In the genomic region with DNA sequence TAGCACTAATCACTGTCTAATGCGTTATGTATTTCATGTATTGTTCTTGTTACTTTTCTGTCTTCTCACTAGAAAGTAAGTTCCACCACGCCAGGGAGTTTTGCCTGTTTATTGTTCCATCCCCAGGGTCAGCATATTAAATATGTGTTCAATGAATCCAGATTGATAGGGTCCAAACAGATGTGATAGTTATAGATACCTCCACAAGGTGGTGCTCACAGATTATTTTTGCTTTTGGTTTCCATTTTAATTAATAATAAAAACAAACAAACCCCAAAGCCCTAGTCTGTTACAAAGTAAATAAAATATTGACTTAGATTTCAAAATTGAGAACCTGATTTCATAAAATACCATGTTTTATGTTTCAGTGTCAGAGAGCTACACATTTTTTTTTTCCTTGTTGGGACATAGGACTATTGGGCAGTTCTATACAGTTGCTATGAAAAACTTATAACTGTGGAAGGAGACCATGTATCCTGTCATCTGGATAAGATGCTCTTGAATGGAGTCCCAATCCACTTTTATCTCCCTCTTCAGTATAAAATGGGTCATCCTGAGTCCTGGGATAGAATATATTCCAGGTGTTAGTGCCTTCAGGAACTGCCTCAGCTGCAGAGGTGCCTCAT, we compare ENCODE assay signal across 9 cellular contexts. TPM values are rescaled to one million over a fixed set of nuclear protein-coding genes. Genes with fewer than 3 reads are reported as not detected.
A peak's percentile ranks its signal among the peaks of the same experiment; 100 is the strongest.
DNase-seq lines count a peak whose midpoint lies in the region; ATAC-seq and TF ChIP-seq lines count a peak whose summit lies in the region.
"Had no signal": no experiment of that assay in that cellular context is flagged by ENCODE, and none has a peak within 500 bp of the region (broad histone marks: within the 10 kb centered on the region; RNA-seq: fewer than 3 reads in every experiment).

No MANE protein-coding gene starts in this region.

- no peaks in the 10 kb centered on the region for H3K36me3 Mint-ChIP-seq in activated naive CD8-positive, alpha-beta T cell treated with anti-CD3 and anti-CD28 coated beads for 36 hours

- ATAC-seq in GM18517 (IDR thresholded peaks at IDR 0.05; ENCODE audit: unreplicated experiment) (peak; percentile 69), HG02610 (IDR thresholded peaks at IDR 0.05; ENCODE audit: unreplicated experiment) (peak; percentile 73)

- H3K4me3 Mint-ChIP-seq in activated naive CD8-positive, alpha-beta T cell treated with anti-CD3 and anti-CD28 coated beads for 36 hours: no peak overlapping the region

- H3K4me1 Mint-ChIP-seq in activated naive CD8-positive, alpha-beta T cell treated with anti-CD3 and anti-CD28 coated beads for 36 hours: no peaks in the 10 kb centered on the region

- H3K27me3 Mint-ChIP-seq in activated naive CD8-positive, alpha-beta T cell treated with anti-CD3 and anti-CD28 coated beads for 36 hours: peaks cover 4% of the 10 kb centered on the region

- no peaks in the 10 kb centered on the region for H3K9me3 Mint-ChIP-seq in activated naive CD8-positive, alpha-beta T cell treated with anti-CD3 and anti-CD28 coated beads for 36 hours

- no peak overlapping the region for H3K4me3 ChIP-seq in epithelial cell of esophagus (ENCODE audit: low read length)
- H3K4me3 ChIP-seq: pancreas had no signal

- TF ChIP-seq CTCF in epithelial cell of esophagus (IDR thresholded peaks at IDR 0.05; ENCODE audit: insufficient read depth, low read depth, low read length, missing control alignments): peak; percentile 33

- no peak overlapping the region for H3K27ac Mint-ChIP-seq in activated naive CD8-positive, alpha-beta T cell treated with anti-CD3 and anti-CD28 coated beads for 36 hours

- peak; percentile 7 for DNase-seq in NCI-H1092 (lab: John Stamatoyannopoulos, UW)
- DNase-seq in epithelial cell of esophagus (ENCODE audit: low read depth): peak; percentile 19
- DNase-seq in activated CD4-positive, alpha-beta T cell treated with anti-CD3 and anti-CD28 coated beads for 1 hour: no peak
- DNase-seq in activated naive CD8-positive, alpha-beta T cell treated with anti-CD3 and anti-CD28 coated beads for 36 hours: no peak
- no peak for DNase-seq in NCI-H2227 treated with DMSO at 0.1 percent for 48 hours (lab: John Stamatoyannopoulos, UW)
- no peak for DNase-seq in activated CD4-positive, alpha-beta T cell treated with anti-CD3 and anti-CD28 coated beads, Interleukin-2, amount 50 U/mL, for 1 hour
- DNase-seq: pancreas had no signal

RNA-seq across cellular contexts. Expression of a gene that starts 12.4 kb away (rescaled TPM):
- not detected for total RNA-seq in activated naive CD8-positive, alpha-beta T cell treated with anti-CD3 and anti-CD28 coated beads for 36 hours
- total RNA-seq: pancreas had no signal

Comparison
In these comparisons a context has a peak if more than half of its experiments do, and no peak if none do; other contexts are left out.
1. DNase-seq: peak in NCI-H1092 (single experiment) and epithelial cell of esophagus (single experiment); none in activated CD4-positive, alpha-beta T cell treated with anti-CD3 and anti-CD28 coated beads for 1 hour (single experiment), activated naive CD8-positive, alpha-beta T cell treated with anti-CD3 and anti-CD28 coated beads for 36 hours (single experiment), NCI-H2227 treated with DMSO at 0.1 percent for 48 hours (single experiment) and activated CD4-positive, alpha-beta T cell treated with anti-CD3 and anti-CD28 coated beads, Interleukin-2, amount 50 U/mL, for 1 hour (single experiment).